8 cellular contexts compared by ENCODE assay signal in the genomic region with DNA sequence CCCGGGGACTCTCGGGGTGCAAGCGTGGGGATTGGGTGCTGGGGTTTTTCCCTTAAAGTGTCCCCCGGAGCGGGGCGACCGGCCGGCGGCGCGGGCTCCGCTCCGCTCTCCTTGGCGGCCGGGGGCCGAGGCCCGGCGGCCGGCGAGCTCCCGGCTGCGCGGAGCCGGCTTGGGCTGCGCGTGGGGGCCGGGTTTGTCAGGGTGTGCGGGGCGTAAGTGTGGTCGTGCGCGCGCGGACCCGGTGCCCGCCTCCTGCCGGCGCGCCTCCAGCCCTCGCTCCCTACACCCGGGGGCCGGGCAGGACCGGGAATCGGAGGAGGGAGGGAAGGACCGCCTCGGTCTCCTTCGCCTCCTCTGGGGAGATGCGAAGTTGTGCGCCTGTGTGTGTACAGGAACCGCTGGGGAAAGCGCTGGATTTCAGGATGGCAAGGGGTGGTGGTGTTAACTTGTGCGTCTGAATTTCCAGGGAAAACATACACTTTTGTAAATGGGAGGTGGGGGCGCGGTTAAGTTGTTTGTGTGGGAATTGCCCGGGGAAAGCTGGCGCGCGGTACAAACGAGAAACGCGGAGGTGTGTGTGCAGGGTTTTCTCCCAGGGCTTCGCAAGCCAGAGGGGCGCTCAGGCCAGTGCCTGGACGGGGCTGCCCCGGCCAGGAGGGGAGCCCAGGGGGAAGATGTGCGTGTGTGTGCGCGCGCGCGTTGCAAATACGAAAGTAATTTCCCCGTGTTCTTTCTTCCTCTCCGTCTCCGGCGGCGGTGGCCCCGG. TPM values are rescaled to one million over a fixed set of nuclear protein-coding genes. Genes with fewer than 3 reads are reported as not detected.
A peak's percentile ranks its signal among the peaks of the same experiment; 100 is the strongest.
DNase-seq lines count a peak whose midpoint lies in the region; ATAC-seq and TF ChIP-seq lines count a peak whose summit lies in the region.

No MANE protein-coding gene starts in this region.

- H3K4me2 ChIP-seq in mesenchymal stem cell (ENCODE audit: low read length, poor library complexity, severe bottlenecking): peak overlapping the region; percentile 55

- H3K4me1 ChIP-seq in HUES48 (ENCODE audit: control insufficient read depth, insufficient read depth, low read length): peaks cover 37% of the 10 kb centered on the region
- H3K4me1 ChIP-seq in ectodermal cell (ENCODE audit: control insufficient read depth, insufficient read depth, low read length): peaks cover 23% of the 10 kb centered on the region
- peaks cover 42% of the 10 kb centered on the region for H3K4me1 ChIP-seq in mesenchymal stem cell (ENCODE audit: control insufficient read depth, insufficient read depth, low read depth, low read length)
- H3K4me1 ChIP-seq in subcutaneous abdominal adipose tissue (ENCODE audit: control insufficient read depth in 5 of 5, insufficient read depth in 5 of 5, low read length in 5 of 5): peaks cover 20 to 59% (median 53%) of the 10 kb centered on the region in 5 donors

- peak overlapping the region; percentile 27 for H4K8ac ChIP-seq in mesenchymal stem cell (ENCODE audit: low read length)

- TF ChIP-seq CTCF in C4-2B (conservative IDR thresholded peaks at IDR 0.05): peak; percentile 36; the same call in 1 of the 2 replicates

- no peak overlapping the region for H2AFZ ChIP-seq in mesenchymal stem cell (ENCODE audit: low read depth, low read length)

- H3K9ac ChIP-seq in HUES48 (ENCODE audit: low read depth, low read length) (peak overlapping the region; percentile 40; the same call in 1 of the 2 replicates), mesenchymal stem cell (ENCODE audit: low read length) (peak overlapping the region; percentile 97), subcutaneous abdominal adipose tissue (ENCODE audit: low read length in 5 of 5) (peak overlapping the region; percentile 59 to 92 (median 74))

- peak overlapping the region; percentile 77 for H4K91ac ChIP-seq in mesenchymal stem cell (ENCODE audit: low read length)

- H3K4me1 Mint-ChIP-seq in activated CD4-positive, alpha-beta T cell treated with anti-CD3 and anti-CD28 coated beads, Interleukin-2, amount 10 ng/mL, durations not matched to agents 7 days and 5 days: peaks cover 45% of the 10 kb centered on the region

- peak overlapping the region; percentile 96 for H2BK5ac ChIP-seq in mesenchymal stem cell (ENCODE audit: low read depth, low read length, poor library complexity, severe bottlenecking)

- peak overlapping the region; percentile 90 for H3K27ac Mint-ChIP-seq in activated CD4-positive, alpha-beta T cell treated with anti-CD3 and anti-CD28 coated beads, Interleukin-2, amount 10 ng/mL, durations not matched to agents 7 days and 5 days

- peak overlapping the region; percentile 77 to 96 for H3K18ac ChIP-seq in mesenchymal stem cell (ENCODE audit: low read depth in 1 of 2, low read length in 2 of 2)

- H3K27ac ChIP-seq in C4-2B (peak overlapping the region; percentile 93), HUES48 (ENCODE audit: low read depth, low read length) (peak overlapping the region; percentile 88), ectodermal cell (ENCODE audit: insufficient read depth, low read depth, low read length, poor library complexity, severe bottlenecking) (peak overlapping the region; percentile 86), mesenchymal stem cell (ENCODE audit: low read length, poor library complexity, severe bottlenecking) (peak overlapping the region; percentile 89), subcutaneous abdominal adipose tissue (ENCODE audit: low read depth, low read length) (peak overlapping the region; percentile 93)

- H3K9me3 ChIP-seq in HUES48 (ENCODE audit: control insufficient read depth, insufficient read depth, low read length): no peaks in the 10 kb centered on the region
- H3K9me3 ChIP-seq in ectodermal cell (ENCODE audit: control insufficient read depth, low read length): no peaks in the 10 kb centered on the region
- H3K9me3 ChIP-seq in mesenchymal stem cell (ENCODE audit: control insufficient read depth, low read length): no peaks in the 10 kb centered on the region
- no peaks in the 10 kb centered on the region for H3K9me3 ChIP-seq in subcutaneous abdominal adipose tissue (ENCODE audit: control insufficient read depth in 5 of 5, low read length in 5 of 5)

- H3K36me3 Mint-ChIP-seq in activated CD4-positive, alpha-beta T cell treated with anti-CD3 and anti-CD28 coated beads, Interleukin-2, amount 10 ng/mL, durations not matched to agents 7 days and 5 days (ENCODE audit: low read depth): peaks cover 3% of the 10 kb centered on the region

- H2BK120ac ChIP-seq in mesenchymal stem cell (ENCODE audit: low read depth, low read length): peak overlapping the region; percentile 99

- H3K9me3 Mint-ChIP-seq in activated CD4-positive, alpha-beta T cell treated with anti-CD3 and anti-CD28 coated beads, Interleukin-2, amount 10 ng/mL, durations not matched to agents 7 days and 5 days: no peaks in the 10 kb centered on the region

- peak overlapping the region; percentile 62 to 80 for H3K14ac ChIP-seq in mesenchymal stem cell (ENCODE audit: low read length in 2 of 2)

- peaks cover 8% of the 10 kb centered on the region for H3K79me1 ChIP-seq in mesenchymal stem cell (replicated peaks; ENCODE audit: low read length, poor library complexity, severe bottlenecking)

- H3K27me3 ChIP-seq in HUES48 (ENCODE audit: control insufficient read depth, insufficient read depth, low read length) (peaks cover 12% of the 10 kb centered on the region; the same call in 1 of the 2 replicates), ectodermal cell (ENCODE audit: control insufficient read depth, insufficient read depth, low read length, poor library complexity, severe bottlenecking) (peaks cover 11% of the 10 kb centered on the region), mesenchymal stem cell (ENCODE audit: control insufficient read depth in 1 of 2, insufficient read depth in 1 of 2, low read length in 2 of 2) (no peaks in the 10 kb centered on the region), subcutaneous abdominal adipose tissue (ENCODE audit: control insufficient read depth in 5 of 5, insufficient read depth in 4 of 5, low read length in 5 of 5) (no peaks in the 10 kb centered on the region)

- CTCF ChIA-PET in activated CD4-positive, alpha-beta T cell treated with anti-CD3 and anti-CD28 coated beads, Interleukin-2, amount 10 ng/mL, durations not matched to agents 7 days and 5 days (lab: Charles Lee): interaction anchor here (0.6 to 1.3 kb wide), 3 partner anchors 12 to 80 kb away, joined by 3 read pairs; no protein-coding TSS in a partner anchor

- peak; percentile 64 for DNase-seq in activated CD4-positive, alpha-beta T cell treated with anti-CD3 and anti-CD28 coated beads, Interleukin-2, amount 10 ng/mL, durations not matched to agents 7 days and 5 days
- DNase-seq in mesenchymal stem cell (peak; percentile 78), DMS153 treated with DMSO at 0.1 percent for 48 hours (lab: John Stamatoyannopoulos, UW; ENCODE audit: unreplicated experiment) (no peak)

- no peak overlapping the region for H2AK5ac ChIP-seq in mesenchymal stem cell (ENCODE audit: low read length, severe bottlenecking)

- peak overlapping the region; percentile 95 for H2BK15ac ChIP-seq in mesenchymal stem cell (ENCODE audit: low read depth, poor library complexity, severe bottlenecking)

- no peaks in the 10 kb centered on the region for H3K36me3 ChIP-seq in HUES48 (ENCODE audit: control insufficient read depth, insufficient read depth, low read length)
- H3K36me3 ChIP-seq in ectodermal cell (ENCODE audit: control insufficient read depth, insufficient read depth, low read length): no peaks in the 10 kb centered on the region
- peaks cover 6 to 15% of the 10 kb centered on the region in 2 experiments for H3K36me3 ChIP-seq in mesenchymal stem cell (ENCODE audit: control insufficient read depth in 1 of 2, insufficient read depth in 2 of 2, low read depth in 1 of 2, low read length in 2 of 2)
- H3K36me3 ChIP-seq in subcutaneous abdominal adipose tissue (ENCODE audit: control insufficient read depth in 5 of 5, insufficient read depth in 5 of 5, low read length in 5 of 5): no peaks in the 10 kb centered on the region

- ATAC-seq in GM21381 (IDR thresholded peaks at IDR 0.05; ENCODE audit: unreplicated experiment): peak; percentile 14

- peak overlapping the region in 1 of 2 experiments; percentile 69 for H3K4ac ChIP-seq in mesenchymal stem cell (ENCODE audit: low read depth in 1 of 2, low read length in 2 of 2)

- H3K4me3 ChIP-seq in HUES48 (ENCODE audit: low read depth, low read length) (peak overlapping the region; percentile 89), ectodermal cell (ENCODE audit: insufficient read depth, low read depth, low read length) (peak overlapping the region; percentile 90), mesenchymal stem cell (ENCODE audit: insufficient read depth in 1 of 2, low read depth in 1 of 2, low read length in 2 of 2) (peak overlapping the region; percentile 88 to 97), subcutaneous abdominal adipose tissue (ENCODE audit: low read depth in 1 of 5, low read length in 5 of 5) (peak overlapping the region; percentile 88 to 99 (median 98))

- 0 to 1% methylated on average over 74 to 76 of the region's 78 CpGs for WGBS in ectodermal cell, 2 experiments
- WGBS in mesenchymal stem cell: under 1% methylated on average over 60 of the region's 78 CpGs

- peak overlapping the region in 1 of 2 experiments; percentile 63 for H3K23ac ChIP-seq in mesenchymal stem cell (ENCODE audit: low read length in 2 of 2)

- H2BK12ac ChIP-seq in mesenchymal stem cell (ENCODE audit: low read length in 2 of 2): peak overlapping the region in 1 of 2 experiments; percentile 69

- peak overlapping the region; percentile 94 for H3K4me3 Mint-ChIP-seq in activated CD4-positive, alpha-beta T cell treated with anti-CD3 and anti-CD28 coated beads, Interleukin-2, amount 10 ng/mL, durations not matched to agents 7 days and 5 days

- H3K27me3 Mint-ChIP-seq in activated CD4-positive, alpha-beta T cell treated with anti-CD3 and anti-CD28 coated beads, Interleukin-2, amount 10 ng/mL, durations not matched to agents 7 days and 5 days: peaks cover 21% of the 10 kb centered on the region

- POLR2A ChIA-PET in activated CD4-positive, alpha-beta T cell treated with anti-CD3 and anti-CD28 coated beads, Interleukin-2, amount 10 ng/mL, durations not matched to agents 7 days and 5 days (lab: Charles Lee): no interaction called here

RNA-seq across cellular contexts. Expression of a gene that starts 0.7 kb away (rescaled TPM):
- total RNA-seq in activated CD4-positive, alpha-beta T cell treated with anti-CD3 and anti-CD28 coated beads, Interleukin-2, amount 10 ng/mL, durations not matched to agents 7 days and 5 days: 10 to 100 TPM; 27.8 to 31.5 TPM
- polyA plus RNA-seq in ectodermal cell (2013, experiment 1 of 4): 56.6 TPM
- 63.4 TPM for polyA plus RNA-seq in ectodermal cell (2013, experiment 2 of 4)
- polyA plus RNA-seq in ectodermal cell (2013, experiment 3 of 4): 39.5 TPM
- 55.4 TPM for polyA plus RNA-seq in ectodermal cell (2013, experiment 4 of 4)
- 36.4 TPM for polyA plus RNA-seq in mesenchymal stem cell (2013, experiment 1 of 2)
- 35.8 TPM for polyA plus RNA-seq in mesenchymal stem cell (2013, experiment 2 of 2)

Comparison
In these comparisons a context has a peak if more than half of its experiments do, and no peak if none do; other contexts are left out.
1. H3K9ac ChIP-seq: peak in every context shown above with its lines; median percentile 97 in mesenchymal stem cell; 74 in subcutaneous abdominal adipose tissue; 40 in HUES48.